ENCODE assay signal across 1 cellular context in the genomic region with DNA sequence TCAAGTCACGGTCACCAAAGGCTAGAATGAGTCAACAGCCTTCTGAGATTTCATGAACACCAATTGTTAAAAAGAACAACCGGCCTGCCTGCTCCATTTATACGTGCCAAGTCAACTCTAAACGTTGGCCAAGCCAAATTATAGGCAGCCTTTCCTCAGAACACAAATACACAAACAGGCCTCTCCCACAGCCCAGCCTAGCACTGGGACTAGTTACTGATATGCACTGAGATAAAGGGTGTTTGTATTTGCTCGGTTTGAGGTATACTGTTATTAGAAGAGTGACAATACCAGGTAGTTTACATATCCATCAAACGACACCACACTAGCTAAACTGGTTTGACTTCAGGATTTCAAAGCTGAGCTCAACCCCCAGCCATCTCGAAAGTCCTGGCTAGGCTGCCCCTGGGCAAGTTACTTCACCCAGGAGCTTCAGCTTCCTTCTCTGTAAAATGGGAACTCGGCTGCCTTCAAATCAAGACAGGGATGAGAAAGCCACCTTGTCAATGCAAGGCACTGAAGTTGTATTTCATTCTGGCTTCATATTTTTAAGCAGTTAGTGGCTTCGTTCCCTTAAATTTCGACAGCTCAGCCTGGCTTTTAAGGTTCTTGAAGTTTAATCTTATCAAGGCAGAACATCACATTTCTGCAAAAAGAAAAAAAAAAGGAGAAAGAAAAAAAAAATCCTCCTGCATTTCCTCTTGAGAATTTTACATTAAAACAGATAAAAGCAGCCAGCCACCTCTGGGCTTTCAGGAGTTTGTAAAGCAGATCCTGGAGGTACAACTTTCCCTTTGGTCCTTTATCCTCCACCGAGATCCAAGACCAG.
A peak's percentile ranks its signal among the peaks of the same experiment; 100 is the strongest.
TF ChIP-seq lines count a peak whose summit lies in the region.

No MANE protein-coding gene starts in this region.

TF ChIP-seq in GM23338, 12 proteins besides CTCF, POLR2A, EP300 and RAD21 (continued from another document):
- TF ChIP-seq, protein P1, sequence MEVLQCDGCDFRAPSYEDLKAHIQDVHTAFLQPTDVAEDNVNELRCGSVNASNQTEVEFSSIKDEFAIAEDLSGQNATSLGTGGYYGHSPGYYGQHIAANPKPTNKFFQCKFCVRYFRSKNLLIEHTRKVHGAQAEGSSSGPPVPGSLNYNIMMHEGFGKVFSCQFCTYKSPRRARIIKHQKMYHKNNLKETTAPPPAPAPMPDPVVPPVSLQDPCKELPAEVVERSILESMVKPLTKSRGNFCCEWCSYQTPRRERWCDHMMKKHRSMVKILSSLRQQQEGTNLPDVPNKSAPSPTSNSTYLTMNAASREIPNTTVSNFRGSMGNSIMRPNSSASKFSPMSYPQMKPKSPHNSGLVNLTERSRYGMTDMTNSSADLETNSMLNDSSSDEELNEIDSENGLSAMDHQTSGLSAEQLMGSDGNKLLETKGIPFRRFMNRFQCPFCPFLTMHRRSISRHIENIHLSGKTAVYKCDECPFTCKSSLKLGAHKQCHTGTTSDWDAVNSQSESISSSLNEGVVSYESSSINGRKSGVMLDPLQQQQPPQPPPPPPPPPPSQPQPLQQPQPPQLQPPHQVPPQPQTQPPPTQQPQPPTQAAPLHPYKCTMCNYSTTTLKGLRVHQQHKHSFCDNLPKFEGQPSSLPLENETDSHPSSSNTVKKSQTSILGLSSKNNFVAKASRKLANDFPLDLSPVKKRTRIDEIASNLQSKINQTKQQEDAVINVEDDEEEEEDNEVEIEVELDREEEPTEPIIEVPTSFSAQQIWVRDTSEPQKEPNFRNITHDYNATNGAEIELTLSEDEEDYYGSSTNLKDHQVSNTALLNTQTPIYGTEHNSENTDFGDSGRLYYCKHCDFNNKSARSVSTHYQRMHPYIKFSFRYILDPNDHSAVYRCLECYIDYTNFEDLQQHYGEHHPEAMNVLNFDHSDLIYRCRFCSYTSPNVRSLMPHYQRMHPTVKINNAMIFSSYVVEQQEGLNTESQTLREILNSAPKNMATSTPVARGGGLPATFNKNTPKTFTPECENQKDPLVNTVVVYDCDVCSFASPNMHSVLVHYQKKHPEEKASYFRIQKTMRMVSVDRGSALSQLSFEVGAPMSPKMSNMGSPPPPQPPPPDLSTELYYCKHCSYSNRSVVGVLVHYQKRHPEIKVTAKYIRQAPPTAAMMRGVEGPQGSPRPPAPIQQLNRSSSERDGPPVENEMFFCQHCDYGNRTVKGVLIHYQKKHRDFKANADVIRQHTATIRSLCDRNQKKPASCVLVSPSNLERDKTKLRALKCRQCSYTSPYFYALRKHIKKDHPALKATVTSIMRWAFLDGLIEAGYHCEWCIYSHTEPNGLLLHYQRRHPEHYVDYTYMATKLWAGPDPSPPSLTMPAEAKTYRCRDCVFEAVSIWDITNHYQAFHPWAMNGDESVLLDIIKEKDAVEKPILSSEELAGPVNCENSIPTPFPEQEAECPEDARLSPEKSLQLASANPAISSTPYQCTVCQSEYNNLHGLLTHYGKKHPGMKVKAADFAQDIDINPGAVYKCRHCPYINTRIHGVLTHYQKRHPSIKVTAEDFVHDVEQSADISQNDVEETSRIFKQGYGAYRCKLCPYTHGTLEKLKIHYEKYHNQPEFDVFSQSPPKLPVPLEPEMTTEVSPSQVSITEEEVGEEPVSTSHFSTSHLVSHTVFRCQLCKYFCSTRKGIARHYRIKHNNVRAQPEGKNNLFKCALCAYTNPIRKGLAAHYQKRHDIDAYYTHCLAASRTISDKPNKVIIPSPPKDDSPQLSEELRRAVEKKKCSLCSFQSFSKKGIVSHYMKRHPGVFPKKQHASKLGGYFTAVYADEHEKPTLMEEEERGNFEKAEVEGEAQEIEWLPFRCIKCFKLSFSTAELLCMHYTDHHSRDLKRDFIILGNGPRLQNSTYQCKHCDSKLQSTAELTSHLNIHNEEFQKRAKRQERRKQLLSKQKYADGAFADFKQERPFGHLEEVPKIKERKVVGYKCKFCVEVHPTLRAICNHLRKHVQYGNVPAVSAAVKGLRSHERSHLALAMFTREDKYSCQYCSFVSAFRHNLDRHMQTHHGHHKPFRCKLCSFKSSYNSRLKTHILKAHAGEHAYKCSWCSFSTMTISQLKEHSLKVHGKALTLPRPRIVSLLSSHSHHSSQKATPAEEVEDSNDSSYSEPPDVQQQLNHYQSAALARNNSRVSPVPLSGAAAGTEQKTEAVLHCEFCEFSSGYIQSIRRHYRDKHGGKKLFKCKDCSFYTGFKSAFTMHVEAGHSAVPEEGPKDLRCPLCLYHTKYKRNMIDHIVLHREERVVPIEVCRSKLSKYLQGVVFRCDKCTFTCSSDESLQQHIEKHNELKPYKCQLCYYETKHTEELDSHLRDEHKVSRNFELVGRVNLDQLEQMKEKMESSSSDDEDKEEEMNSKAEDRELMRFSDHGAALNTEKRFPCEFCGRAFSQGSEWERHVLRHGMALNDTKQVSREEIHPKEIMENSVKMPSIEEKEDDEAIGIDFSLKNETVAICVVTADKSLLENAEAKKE (CRISPR knock-in tag; IDR thresholded peaks at IDR 0.05): no peak; the same call in 1 of the 2 replicates
- TF ChIP-seq POLR2AphosphoS5 (IDR thresholded peaks at IDR 0.05; ENCODE audit: low read depth) (peak; percentile 30; the same call in 1 of the 2 replicates), NANOG (IDR thresholded peaks at IDR 0.05; ENCODE audit: borderline replicate concordance) (peak; percentile 62; the same call in 1 of the 2 replicates)
